Comparison of ENCODE assay signal across 10 cellular contexts in the genomic region with DNA sequence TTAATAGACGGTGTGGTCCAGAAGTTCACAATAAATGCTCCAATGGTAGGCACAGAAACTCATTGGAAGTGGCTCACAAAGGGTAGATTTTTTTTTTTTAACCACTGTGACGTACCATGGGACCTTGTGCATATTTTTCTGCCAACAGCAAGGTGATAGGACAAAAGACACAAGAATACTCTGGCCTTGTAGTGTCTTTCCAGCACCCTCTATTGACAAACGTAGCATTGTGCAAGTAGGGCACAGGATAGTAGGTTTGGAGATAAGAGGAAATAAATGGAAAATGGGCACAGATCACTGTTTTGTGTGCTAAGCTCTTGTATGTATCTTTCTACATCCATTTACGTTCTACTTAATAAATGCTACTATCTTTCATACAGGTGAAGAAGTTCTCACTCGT.
DNase-seq lines count a peak whose midpoint lies in the region; TF ChIP-seq lines count a peak whose summit lies in the region.
"Had no signal": no experiment of that assay in that cellular context is flagged by ENCODE, and none has a peak within 500 bp of the region (broad histone marks: within the 10 kb centered on the region; RNA-seq: fewer than 3 reads in every experiment).

No MANE protein-coding gene starts in this region.

- intact Hi-C loops in dorsolateral prefrontal cortex (cut with DNase I), result no loop called here

- H3K27me3 Mint-ChIP-seq in nephron progenitor cell (ENCODE audit: low read depth, poor library complexity), result peaks cover 2% of the 10 kb centered on the region
- H3K27me3 Mint-ChIP-seq: activated naive CD4-positive, alpha-beta T cell treated with anti-CD3 and anti-CD28 coated beads, Interleukin-2, amount 10 ng/mL, durations not matched to agents 7 days and 5 days had no signal

- no peaks in the 10 kb centered on the region for H3K27me3 ChIP-seq in dorsolateral prefrontal cortex

- no peak overlapping the region for H3K4me3 ChIP-seq in dorsolateral prefrontal cortex

- TF ChIP-seq CTCF in dorsolateral prefrontal cortex (IDR thresholded peaks at IDR 0.05 in 54 of 56, conservative IDR thresholded peaks at IDR 0.05 in 2 of 56; ENCODE audit: low read depth in 1 of 56, partially characterized antibody in 56 of 56), result peak in 42 of 56 donors; percentile 13 to 56 (median 34)
- TF ChIP-seq CTCF in nephron progenitor cell (IDR thresholded peaks at IDR 0.05), result peak; percentile 49

- no peak overlapping the region for H3K27ac ChIP-seq in dorsolateral prefrontal cortex

- DNase-seq in H4 (ENCODE audit: low spot score) (peak; percentile 85), NCI-H526 (lab: John Stamatoyannopoulos, UW) (peak; percentile 7 to 38), dorsolateral prefrontal cortex (no peak), nephron progenitor cell (no peak), NCI-H2029 (lab: John Stamatoyannopoulos, UW) (no peak), erythroblast (lab: John Stamatoyannopoulos, UW) (no peak), GM19240 (ENCODE audit: insufficient read length, low spot score) (no peak), NCI-H187 treated with DMSO at 0.1 percent for 48 hours (lab: John Stamatoyannopoulos, UW) (no peak)
- DNase-seq: activated naive CD4-positive, alpha-beta T cell treated with anti-CD3 and anti-CD28 coated beads, Interleukin-2, amount 10 ng/mL, durations not matched to agents 7 days and 5 days; SHP77 treated with DMSO at 0.1 percent for 48 hours had no signal

- H3K9me3 Mint-ChIP-seq in nephron progenitor cell, result no peaks in the 10 kb centered on the region

- no peak for TF ChIP-seq POLR2A in erythroblast (IDR thresholded peaks at IDR 0.05; ENCODE audit: low read length)

- no peaks in the 10 kb centered on the region for H3K36me3 Mint-ChIP-seq in nephron progenitor cell (ENCODE audit: low read depth)
- H3K36me3 Mint-ChIP-seq: activated naive CD4-positive, alpha-beta T cell treated with anti-CD3 and anti-CD28 coated beads, Interleukin-2, amount 10 ng/mL, durations not matched to agents 7 days and 5 days had no signal

- no peaks in the 10 kb centered on the region for H3K4me1 Mint-ChIP-seq in nephron progenitor cell
- H3K4me1 Mint-ChIP-seq: activated naive CD4-positive, alpha-beta T cell treated with anti-CD3 and anti-CD28 coated beads, Interleukin-2, amount 10 ng/mL, durations not matched to agents 7 days and 5 days had no signal

- H3K4me3 Mint-ChIP-seq in nephron progenitor cell, result no peak overlapping the region
- H3K4me3 Mint-ChIP-seq: activated naive CD4-positive, alpha-beta T cell treated with anti-CD3 and anti-CD28 coated beads, Interleukin-2, amount 10 ng/mL, durations not matched to agents 7 days and 5 days had no signal

- H3K27ac Mint-ChIP-seq in nephron progenitor cell, result no peak overlapping the region
- H3K27ac Mint-ChIP-seq: activated naive CD4-positive, alpha-beta T cell treated with anti-CD3 and anti-CD28 coated beads, Interleukin-2, amount 10 ng/mL, durations not matched to agents 7 days and 5 days had no signal

Comparison
In these comparisons a context has a peak if more than half of its experiments do, and no peak if none do; other contexts are left out.
1. DNase-seq: peak in H4 (single experiment) and NCI-H526 (2 of 2); none in dorsolateral prefrontal cortex (0 of 10), nephron progenitor cell (single experiment), NCI-H2029 (single experiment), erythroblast (0 of 2), GM19240 (single experiment) and NCI-H187 treated with DMSO at 0.1 percent for 48 hours (single experiment).